In the genomic region with DNA sequence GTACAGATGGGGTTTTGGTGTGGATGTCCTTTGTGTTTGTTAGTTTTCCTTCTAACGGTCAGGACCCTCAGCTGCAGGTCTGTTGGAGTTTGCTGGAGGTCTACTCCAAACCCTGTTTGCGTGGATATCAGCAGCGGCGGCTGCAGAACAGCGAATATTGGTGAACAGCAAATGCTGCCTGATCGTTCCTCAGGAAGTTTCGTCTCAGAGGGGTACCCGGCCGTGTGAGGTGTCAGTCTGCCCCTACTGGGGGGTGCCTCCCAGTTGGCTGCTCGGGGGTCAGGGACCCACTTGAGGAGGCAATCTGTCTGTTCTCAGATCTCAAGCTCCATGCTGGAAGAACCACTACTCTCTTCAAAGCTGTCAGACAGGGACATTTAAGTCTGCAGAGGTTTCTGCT, we compare ENCODE assay signal across 12 cellular contexts. TPM values are rescaled to one million over a fixed set of nuclear protein-coding genes. Genes with fewer than 3 reads are reported as not detected.
"Had no signal": no experiment of that assay in that cellular context is flagged by ENCODE, and none has a peak within 500 bp of the region (broad histone marks: within the 10 kb centered on the region; RNA-seq: fewer than 3 reads in every experiment).

No MANE protein-coding gene starts in this region.

RNA-seq across cellular contexts. Expression of a gene that starts 46.5 kb away (rescaled TPM):
- total RNA-seq: activated naive CD8-positive, alpha-beta T cell treated with anti-CD3 and anti-CD28 coated beads for 36 hours; activated naive CD8-positive, alpha-beta T cell treated with anti-CD3 and anti-CD28 coated beads, Interleukin-2, amount 10 ng/mL, durations not matched to agents 7 days and 5 days; adrenal gland; aorta; ascending aorta; astrocyte; body of pancreas; breast epithelium; bronchial epithelial cell; cardiac muscle cell; cardiac septum; cerebellum had no signal
